In genomic region chr7:28358423-28358868, GRCh38 we compare ENCODE assay signal across 11 cellular contexts. TPM values are rescaled to one million over a fixed set of nuclear protein-coding genes. Genes with fewer than 3 reads are reported as not detected.
DNase-seq lines count a peak whose midpoint lies in the region; ATAC-seq, FAIRE-seq and TF ChIP-seq lines count a peak whose summit lies in the region.
"Had no signal": no experiment of that assay in that cellular context is flagged by ENCODE, and none has a peak within 500 bp of the region (broad histone marks: within the 10 kb centered on the region; RNA-seq: fewer than 3 reads in every experiment).

No MANE protein-coding gene starts in this region.

- H3K27me3 Mint-ChIP-seq in astrocyte (ENCODE audit: low read depth, unreplicated experiment): no peaks in the 10 kb centered on the region

- TF ChIP-seq CTCF in AG10803 (conservative IDR thresholded peaks at IDR 0.05; ENCODE audit: low read length) (no peak), astrocyte (IDR thresholded peaks at IDR 0.05; ENCODE audit: insufficient read depth, low read depth, low read length) (no peak)

- H3K4me3 Mint-ChIP-seq in astrocyte (ENCODE audit: unreplicated experiment): no peak overlapping the region
- H3K4me3 Mint-ChIP-seq: activated CD4-positive, alpha-beta T cell treated with anti-CD3 and anti-CD28 coated beads, Interleukin-2, amount 10 ng/mL, durations not matched to agents 7 days and 5 days had no signal

- peaks cover 11% of the 10 kb centered on the region for H3K9me3 Mint-ChIP-seq in astrocyte (ENCODE audit: unreplicated experiment)

- peaks cover 21% of the 10 kb centered on the region for H3K27me3 ChIP-seq in astrocyte (ENCODE audit: insufficient read depth, low read length)
- H3K27me3 ChIP-seq: adrenal gland, pancreas had no signal

- peaks cover 19% of the 10 kb centered on the region for H3K4me1 ChIP-seq in astrocyte (ENCODE audit: insufficient read depth, low read length)
- H3K4me1 ChIP-seq: adrenal gland had no signal

- no peak overlapping the region for H2AFZ ChIP-seq in astrocyte (ENCODE audit: low read depth, low read length)

- FAIRE-seq in astrocyte (lab: Jason Lieb, UNC): peak; percentile 98
- FAIRE-seq: pancreas had no signal

- H3K4me3 ChIP-seq in AG10803 (ENCODE audit: low read length) (no peak overlapping the region), astrocyte (ENCODE audit: insufficient read depth, low read depth, low read length) (no peak overlapping the region)
- H3K4me3 ChIP-seq: adrenal gland, pancreas had no signal

- peak overlapping the region; percentile 13 for H3K9ac ChIP-seq in astrocyte (ENCODE audit: low read length)

- H3K27ac Mint-ChIP-seq in astrocyte (ENCODE audit: unreplicated experiment): peak overlapping the region; percentile 59
- H3K27ac Mint-ChIP-seq: activated CD4-positive, alpha-beta T cell treated with anti-CD3 and anti-CD28 coated beads, Interleukin-2, amount 10 ng/mL, durations not matched to agents 7 days and 5 days had no signal

- peaks cover 27% of the 10 kb centered on the region for H3K4me1 Mint-ChIP-seq in astrocyte (ENCODE audit: low read depth, unreplicated experiment)
- H3K4me1 Mint-ChIP-seq: activated CD4-positive, alpha-beta T cell treated with anti-CD3 and anti-CD28 coated beads, Interleukin-2, amount 10 ng/mL, durations not matched to agents 7 days and 5 days had no signal

- H3K4me2 ChIP-seq in astrocyte (ENCODE audit: low read length): peak overlapping the region; percentile 43

- no peaks in the 10 kb centered on the region for H3K36me3 ChIP-seq in astrocyte (ENCODE audit: insufficient read depth, low read length)
- H3K36me3 ChIP-seq: adrenal gland, pancreas had no signal

- ATAC-seq in GM18502 (IDR thresholded peaks at IDR 0.05; ENCODE audit: poor library complexity, unreplicated experiment): no peak

- no peaks in the 10 kb centered on the region for H3K36me3 Mint-ChIP-seq in astrocyte (ENCODE audit: low read depth, unreplicated experiment)

- H3K79me2 ChIP-seq in astrocyte (ENCODE audit: insufficient read depth, low read length): no peaks in the 10 kb centered on the region

- no peaks in the 10 kb centered on the region for H3K9me3 ChIP-seq in astrocyte (ENCODE audit: insufficient read depth, low read depth, low read length)
- H3K9me3 ChIP-seq: adrenal gland, pancreas had no signal

- H3K27ac ChIP-seq in astrocyte (ENCODE audit: low read depth, low read length): peak overlapping the region; percentile 11
- H3K27ac ChIP-seq: adrenal gland, pancreas had no signal

- DNase-seq in AG10803 (ENCODE audit: low read depth) (peak; percentile 98), HT1080 (ENCODE audit: low read depth) (peak; percentile 88), astrocyte (ENCODE audit: low read depth) (peak; percentile 99), iris pigment epithelial cell (ENCODE audit: low read depth) (peak; percentile 91), putamen (ENCODE audit: low spot score) (no peak), GDM1 (lab: John Stamatoyannopoulos, UW) (no peak), inferior parietal cortex (ENCODE audit: extremely low spot score) (no peak)
- DNase-seq: activated CD4-positive, alpha-beta T cell treated with anti-CD3 and anti-CD28 coated beads, Interleukin-2, amount 10 ng/mL, durations not matched to agents 7 days and 5 days; pancreas had no signal

- peaks cover 5% of the 10 kb centered on the region for H4K20me1 ChIP-seq in astrocyte (ENCODE audit: insufficient read depth, low read length)

RNA-seq across cellular contexts. Expression of gene CREB5, which starts 53.9 kb away (rescaled TPM):
- 5.0 and 9.3 TPM in 2 replicates for total RNA-seq in HT1080 (2014; rRNA removed; shearing (Covaris generic))
- 7.7 and 11.8 TPM in 2 replicates for polyA plus RNA-seq in HT1080 (2015; cell fraction: cytosol; rRNA removed)
- 23.2 and 23.3 TPM in 2 replicates for polyA plus RNA-seq in HT1080 (2015; cell fraction: nucleus; rRNA removed)
- total RNA-seq in astrocyte: 23.7 and 25.4 TPM in 2 replicates
- total RNA-seq: activated CD4-positive, alpha-beta T cell treated with anti-CD3 and anti-CD28 coated beads, Interleukin-2, amount 10 ng/mL, durations not matched to agents 7 days and 5 days had no signal

Comparison
In these comparisons a context has a peak if more than half of its experiments do, and no peak if none do; other contexts are left out.
1. DNase-seq: peak in AG10803 (single experiment), HT1080 (single experiment), astrocyte (single experiment) and iris pigment epithelial cell (single experiment); none in putamen (single experiment), GDM1 (single experiment) and inferior parietal cortex (single experiment).